In the genomic region with DNA sequence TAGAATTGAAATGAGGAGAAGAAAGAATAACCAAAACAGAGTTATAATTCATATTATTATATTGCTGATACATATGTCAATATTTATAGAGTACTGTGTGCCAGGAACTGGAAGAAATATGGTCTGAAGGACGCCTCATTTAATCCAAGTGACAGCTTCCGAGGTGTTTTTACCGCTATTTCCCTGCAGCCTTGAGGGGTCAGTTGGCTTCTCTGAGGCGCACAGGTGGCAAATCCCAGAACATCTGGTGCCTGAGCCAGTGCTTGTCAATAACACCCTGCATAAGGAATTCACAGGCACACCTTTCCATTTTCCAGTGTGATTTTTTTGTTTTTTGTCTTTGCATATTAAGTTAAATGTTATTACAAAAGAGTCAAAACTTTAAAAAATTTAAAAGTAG, we compare ENCODE assay signal across 14 cellular contexts.
"Had no signal": no experiment of that assay in that cellular context is flagged by ENCODE, and none has a peak within 500 bp of the region (broad histone marks: within the 10 kb centered on the region; RNA-seq: fewer than 3 reads in every experiment).

No MANE protein-coding gene starts in this region.

- DNase-seq: colonic mucosa; dermis blood vessel endothelial cell; erythroblast; foreskin keratinocyte; left colon; left ventricle myocardium superior; mesendoderm; naive B cell; occipital lobe; stimulated activated CD4-positive, alpha-beta T cell treated with anti-CD3 and anti-CD28 coated beads, Interleukin-2, amount 100 ng/mL, for 48 hours; stimulated activated naive CD8-positive, alpha-beta T cell treated with anti-CD3 and anti-CD28 coated beads, Interleukin-15, Interleukin-2, amounts not matched to agents 100 U/mL and 50 U/mL, for 24 hours; thyroid gland; upper lobe of right lung had no signal

- ATAC-seq: foreskin keratinocyte; left colon; left ventricle myocardium superior; stimulated activated naive CD8-positive, alpha-beta T cell treated with anti-CD3 and anti-CD28 coated beads, Interleukin-15, Interleukin-2, amounts not matched to agents 100 U/mL and 50 U/mL, for 24 hours; upper lobe of right lung had no signal

- H3K36me3 Mint-ChIP-seq: naive B cell had no signal

- H3K27me3 Mint-ChIP-seq: naive B cell had no signal

- H3K9me3 Mint-ChIP-seq: naive B cell, nephron had no signal

- H3K4me3 Mint-ChIP-seq: naive B cell, nephron had no signal
